Comparison of ENCODE assay signal across 12 cellular contexts in the genomic region with DNA sequence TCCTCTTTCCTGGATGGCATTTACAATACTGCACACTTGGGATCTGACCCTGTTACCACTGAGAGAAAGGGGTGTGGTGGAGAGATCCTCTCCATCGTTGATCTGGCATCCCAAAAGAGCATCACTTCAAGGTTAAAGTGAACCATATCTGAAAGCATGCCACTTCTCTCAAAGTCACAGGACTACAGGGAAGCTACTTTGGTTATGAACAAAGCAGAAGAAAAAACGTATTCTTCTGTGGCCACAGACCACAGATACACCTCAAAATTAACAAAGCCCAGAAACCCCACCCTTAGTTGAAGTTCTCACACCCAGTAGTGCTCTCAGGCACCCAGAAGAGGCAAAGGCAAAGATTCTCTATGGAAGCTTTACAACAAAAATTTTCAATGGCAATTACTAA.
DNase-seq lines count a peak whose midpoint lies in the region; ATAC-seq and TF ChIP-seq lines count a peak whose summit lies in the region.
"Had no signal": no experiment of that assay in that cellular context is flagged by ENCODE, and none has a peak within 500 bp of the region (broad histone marks: within the 10 kb centered on the region; RNA-seq: fewer than 3 reads in every experiment).

No MANE protein-coding gene starts in this region.

- H3K4me3 ChIP-seq in mucosa of descending colon (no peak overlapping the region), testis (no peak overlapping the region)
- H3K4me3 ChIP-seq: lung had no signal

- no peaks in the 10 kb centered on the region for H3K36me3 ChIP-seq in mucosa of descending colon (ENCODE audit: low read depth)
- no peaks in the 10 kb centered on the region for H3K36me3 ChIP-seq in testis (ENCODE audit: low read depth, missing control alignments)

- DNase-seq in mucosa of descending colon, result no peak
- no peak for DNase-seq in LoVo (ENCODE audit: low spot score)
- no peak for DNase-seq in A172 (ENCODE audit: low spot score)
- no peak for DNase-seq in testis
- DNase-seq in left ventricle myocardium superior, result no peak
- DNase-seq: activated naive CD4-positive, alpha-beta T cell treated with anti-CD3 and anti-CD28 coated beads for 36 hours; Karpas-422; SHP77 treated with DMSO at 0.1 percent for 48 hours had no signal

- TF ChIP-seq POLR2A in testis (IDR thresholded peaks at IDR 0.05), result no peak

- TF ChIP-seq CTCF in mucosa of descending colon (IDR thresholded peaks at IDR 0.05) (no peak), testis (IDR thresholded peaks at IDR 0.05) (no peak)

- H3K9me3 ChIP-seq in mucosa of descending colon (no peaks in the 10 kb centered on the region), testis (no peaks in the 10 kb centered on the region)

- no peak overlapping the region for H3K27ac ChIP-seq in testis

- intact Hi-C loops in mucosa of descending colon (cut with DNase I, micrococcal nuclease), result no loop called here
- intact Hi-C loops in testis (cut with DNase I; ENCODE audit: low total_unique reads), result no loop called here
- intact Hi-C loops in left ventricle myocardium superior (cut with micrococcal nuclease), result no loop called here

- peak; percentile 70 for ATAC-seq in GM18519 (IDR thresholded peaks at IDR 0.05; ENCODE audit: low FRiP score, unreplicated experiment)
- ATAC-seq in GM21528 (IDR thresholded peaks at IDR 0.05; ENCODE audit: low FRiP score, unreplicated experiment), result peak; percentile 71
- peak; percentile 86 for ATAC-seq in HG03378 (IDR thresholded peaks at IDR 0.05; ENCODE audit: unreplicated experiment)
- peak; percentile 35 for ATAC-seq in mucosa of descending colon
- no peak for ATAC-seq in left ventricle myocardium superior

- no peaks in the 10 kb centered on the region for H3K27me3 ChIP-seq in testis

- H3K4me1 ChIP-seq in mucosa of descending colon (ENCODE audit: low read depth) (no peaks in the 10 kb centered on the region), testis (no peaks in the 10 kb centered on the region)

- WGBS in testis, 2 donors, result 73 to 77% methylated on average over 2 of the region's 2 CpGs
